In the genomic region with DNA sequence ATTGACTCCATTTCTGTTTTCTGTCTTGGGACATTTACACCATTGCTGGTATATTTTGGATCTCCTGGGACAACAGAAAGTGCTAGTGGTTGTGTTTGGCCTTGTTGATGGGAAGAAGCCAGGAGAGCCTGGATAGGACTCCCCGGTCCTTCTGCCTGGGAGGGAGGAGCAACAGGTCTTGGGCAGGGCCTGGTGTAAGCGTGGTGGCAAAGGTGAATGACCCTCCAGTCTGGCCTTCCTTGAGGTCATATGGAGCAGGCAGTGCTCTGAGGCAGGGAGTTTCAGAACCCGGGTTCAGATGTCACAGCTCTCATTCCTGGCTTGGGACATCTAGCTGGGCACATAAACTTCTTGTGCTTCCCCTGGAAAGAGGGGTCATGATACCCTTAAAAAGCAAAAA, we compare ENCODE assay signal across 16 cellular contexts. TPM values are rescaled to one million over a fixed set of nuclear protein-coding genes. Genes with fewer than 3 reads are reported as not detected.
DNase-seq lines count a peak whose midpoint lies in the region; ATAC-seq and TF ChIP-seq lines count a peak whose summit lies in the region.
"Had no signal": no experiment of that assay in that cellular context is flagged by ENCODE, and none has a peak within 500 bp of the region (broad histone marks: within the 10 kb centered on the region; RNA-seq: fewer than 3 reads in every experiment).

No MANE protein-coding gene starts in this region.

- H4K20me1 ChIP-seq in hepatocyte (ENCODE audit: insufficient read depth, poor library complexity, severe bottlenecking), result no peaks in the 10 kb centered on the region

- H3K36me3 Mint-ChIP-seq in activated CD4-positive, alpha-beta memory T cell treated with anti-CD3 and anti-CD28 coated beads for 36 hours, result peaks cover 19% of the 10 kb centered on the region
- H3K36me3 Mint-ChIP-seq in activated CD4-positive, alpha-beta memory T cell treated with anti-CD3 and anti-CD28 coated beads, Interleukin-2, amount 10 ng/mL, durations not matched to agents 7 days and 5 days (ENCODE audit: low read depth), result peaks cover 54% of the 10 kb centered on the region
- H3K36me3 Mint-ChIP-seq in IgD-negative memory B cell, result no peaks in the 10 kb centered on the region
- H3K36me3 Mint-ChIP-seq in endothelial cell (ENCODE audit: low read depth, unreplicated experiment), result peaks cover 12% of the 10 kb centered on the region

- no peak for DNase-seq in activated CD4-positive, alpha-beta memory T cell treated with anti-CD3 and anti-CD28 coated beads for 36 hours
- DNase-seq in activated CD4-positive, alpha-beta memory T cell treated with anti-CD3 and anti-CD28 coated beads, Interleukin-2, amount 10 ng/mL, durations not matched to agents 7 days and 5 days, result no peak
- DNase-seq in hepatocyte (ENCODE audit: low spot score) (no peak), pons (ENCODE audit: low spot score) (no peak), endothelial cell (ENCODE audit: low spot score) (no peak)
- DNase-seq: activated T-cell treated with anti-CD3 and anti-CD28 coated beads, Interleukin-2, amount 50 U/mL, for 1 hour; DMS 273 treated with DMSO at 0.1 percent for 48 hours; hippocampal formation; lower lobe of right lung; NCI-H146; NCI-H524 treated with DMSO at 0.1 percent for 48 hours; occipital lobe; upper lobe of right lung had no signal

- no peaks in the 10 kb centered on the region for H3K9me3 ChIP-seq in hepatocyte (ENCODE audit: low read depth)
- no peaks in the 10 kb centered on the region for H3K9me3 ChIP-seq in skeletal muscle tissue (ENCODE audit: control insufficient read depth in 3 of 3, low read length in 3 of 3)
- H3K9me3 ChIP-seq: lower lobe of right lung, upper lobe of right lung had no signal

- TF ChIP-seq CTCF in hepatocyte (IDR thresholded peaks at IDR 0.05; ENCODE audit: poor library complexity) (no peak), endothelial cell (IDR thresholded peaks at IDR 0.05; ENCODE audit: unreplicated experiment) (no peak)

- H3K79me2 ChIP-seq in hepatocyte, result peaks cover 53% of the 10 kb centered on the region

- H3K9me3 Mint-ChIP-seq in activated CD4-positive, alpha-beta memory T cell treated with anti-CD3 and anti-CD28 coated beads for 36 hours, result no peaks in the 10 kb centered on the region
- no peaks in the 10 kb centered on the region for H3K9me3 Mint-ChIP-seq in activated CD4-positive, alpha-beta memory T cell treated with anti-CD3 and anti-CD28 coated beads, Interleukin-2, amount 10 ng/mL, durations not matched to agents 7 days and 5 days
- no peaks in the 10 kb centered on the region for H3K9me3 Mint-ChIP-seq in IgD-negative memory B cell
- H3K9me3 Mint-ChIP-seq in endothelial cell (ENCODE audit: unreplicated experiment), result no peaks in the 10 kb centered on the region

- no peak overlapping the region for H3K9ac ChIP-seq in skeletal muscle tissue (ENCODE audit: low read depth in 1 of 3, low read length in 3 of 3)

- H2AFZ ChIP-seq in hepatocyte, result no peak overlapping the region

- H3K27me3 Mint-ChIP-seq in activated CD4-positive, alpha-beta memory T cell treated with anti-CD3 and anti-CD28 coated beads for 36 hours, result no peaks in the 10 kb centered on the region
- no peaks in the 10 kb centered on the region for H3K27me3 Mint-ChIP-seq in activated CD4-positive, alpha-beta memory T cell treated with anti-CD3 and anti-CD28 coated beads, Interleukin-2, amount 10 ng/mL, durations not matched to agents 7 days and 5 days
- H3K27me3 Mint-ChIP-seq in IgD-negative memory B cell, result no peaks in the 10 kb centered on the region
- H3K27me3 Mint-ChIP-seq in endothelial cell (ENCODE audit: unreplicated experiment), result peaks cover 5% of the 10 kb centered on the region

- peaks cover 50% of the 10 kb centered on the region for H3K4me1 Mint-ChIP-seq in activated CD4-positive, alpha-beta memory T cell treated with anti-CD3 and anti-CD28 coated beads for 36 hours (ENCODE audit: low read depth)
- H3K4me1 Mint-ChIP-seq in activated CD4-positive, alpha-beta memory T cell treated with anti-CD3 and anti-CD28 coated beads, Interleukin-2, amount 10 ng/mL, durations not matched to agents 7 days and 5 days, result peaks cover 28% of the 10 kb centered on the region
- H3K4me1 Mint-ChIP-seq in IgD-negative memory B cell (peaks cover 19 to 32% (median 22%) of the 10 kb centered on the region in 3 donors), endothelial cell (ENCODE audit: unreplicated experiment) (peaks cover 28% of the 10 kb centered on the region)

- H3K9me2 ChIP-seq in hepatocyte (replicated peaks; ENCODE audit: insufficient read depth), result no peaks in the 10 kb centered on the region

- WGBS in hepatocyte (ENCODE audit: low lambda C conversion rate, missing lambda C conversion rate), result 97% methylated on average over 3 of the region's 3 CpGs

- CTCF ChIA-PET in activated CD4-positive, alpha-beta memory T cell treated with anti-CD3 and anti-CD28 coated beads for 36 hours (lab: Charles Lee), result interaction anchor here (0.6 to 6.7 kb wide), 8 partner anchors 8 to 397 kb away, joined by 3 to 192 read pairs (median 4); no protein-coding TSS in a partner anchor
- CTCF ChIA-PET in activated CD4-positive, alpha-beta memory T cell treated with anti-CD3 and anti-CD28 coated beads, Interleukin-2, amount 10 ng/mL, durations not matched to agents 7 days and 5 days (lab: Charles Lee), result interaction anchor here (0.6 to 1.6 kb wide), 7 partner anchors 58 to 171 kb away, joined by 3 to 7 read pairs (median 4); no protein-coding TSS in a partner anchor

- H3K36me3 ChIP-seq in hepatocyte (replicated peaks; ENCODE audit: insufficient read depth, low read depth), result no peaks in the 10 kb centered on the region
- H3K36me3 ChIP-seq in skeletal muscle tissue (ENCODE audit: control insufficient read depth in 3 of 3, insufficient read depth in 3 of 3, low read length in 3 of 3), result peaks cover 12 to 19% (median 18%) of the 10 kb centered on the region in 3 donors

- peak overlapping the region; percentile 52 for H3K27ac Mint-ChIP-seq in activated CD4-positive, alpha-beta memory T cell treated with anti-CD3 and anti-CD28 coated beads for 36 hours
- H3K27ac Mint-ChIP-seq in activated CD4-positive, alpha-beta memory T cell treated with anti-CD3 and anti-CD28 coated beads, Interleukin-2, amount 10 ng/mL, durations not matched to agents 7 days and 5 days, result no peak overlapping the region
- H3K27ac Mint-ChIP-seq in IgD-negative memory B cell, result peak overlapping the region; percentile 52 to 98 (median 59)
- H3K27ac Mint-ChIP-seq in endothelial cell (ENCODE audit: unreplicated experiment), result no peak overlapping the region

- H3K4me1 ChIP-seq in hepatocyte (ENCODE audit: insufficient read depth) (peaks cover 21% of the 10 kb centered on the region), skeletal muscle tissue (ENCODE audit: control insufficient read depth in 3 of 3, insufficient read depth in 3 of 3, low read length in 3 of 3) (peaks cover 59 to 63% (median 62%) of the 10 kb centered on the region in 3 donors)

- no peak overlapping the region for H3K4me3 ChIP-seq in hepatocyte
- no peak overlapping the region for H3K4me3 ChIP-seq in skeletal muscle tissue (ENCODE audit: low read length in 3 of 3)
- H3K4me3 ChIP-seq: lower lobe of right lung, upper lobe of right lung had no signal

- ATAC-seq in HG02571 (IDR thresholded peaks at IDR 0.05; ENCODE audit: unreplicated experiment), result no peak
- ATAC-seq: upper lobe of right lung had no signal

- H3K27ac ChIP-seq in hepatocyte, result peak overlapping the region; percentile 65
- H3K27ac ChIP-seq in skeletal muscle tissue (ENCODE audit: low read depth, low read length), result peak overlapping the region; percentile 45
- H3K27ac ChIP-seq: lower lobe of right lung, upper lobe of right lung had no signal

- intact Hi-C loops in activated CD4-positive, alpha-beta memory T cell treated with anti-CD3 and anti-CD28 coated beads for 36 hours (cut with micrococcal nuclease), result no loop called here

- POLR2A ChIA-PET in activated CD4-positive, alpha-beta memory T cell treated with anti-CD3 and anti-CD28 coated beads for 36 hours (lab: Charles Lee), result no interaction called here
- POLR2A ChIA-PET in activated CD4-positive, alpha-beta memory T cell treated with anti-CD3 and anti-CD28 coated beads, Interleukin-2, amount 10 ng/mL, durations not matched to agents 7 days and 5 days (lab: Charles Lee), result interaction anchor here (0.6 kb wide), 1 partner anchor 372 kb away, joined by 3 read pairs; no protein-coding TSS in a partner anchor

- no peaks in the 10 kb centered on the region for H3K27me3 ChIP-seq in hepatocyte
- H3K27me3 ChIP-seq in skeletal muscle tissue (ENCODE audit: control insufficient read depth in 3 of 3, insufficient read depth in 3 of 3, low read length in 3 of 3), result no peaks in the 10 kb centered on the region
- H3K27me3 ChIP-seq: upper lobe of right lung had no signal

- no peak overlapping the region for H3K4me2 ChIP-seq in hepatocyte

- no peak overlapping the region for H3K4me3 Mint-ChIP-seq in activated CD4-positive, alpha-beta memory T cell treated with anti-CD3 and anti-CD28 coated beads for 36 hours
- no peak overlapping the region for H3K4me3 Mint-ChIP-seq in activated CD4-positive, alpha-beta memory T cell treated with anti-CD3 and anti-CD28 coated beads, Interleukin-2, amount 10 ng/mL, durations not matched to agents 7 days and 5 days
- no peak overlapping the region for H3K4me3 Mint-ChIP-seq in IgD-negative memory B cell
- no peak overlapping the region for H3K4me3 Mint-ChIP-seq in endothelial cell (ENCODE audit: unreplicated experiment)

RNA-seq across cellular contexts. Expression of a gene that starts 56.0 kb away (rescaled TPM):
- under 1 TPM; 0.69 to 0.75 TPM for total RNA-seq in activated CD4-positive, alpha-beta memory T cell treated with anti-CD3 and anti-CD28 coated beads for 36 hours
- under 1 TPM; 0.75 to 0.93 TPM for total RNA-seq in activated CD4-positive, alpha-beta memory T cell treated with anti-CD3 and anti-CD28 coated beads, Interleukin-2, amount 10 ng/mL, durations not matched to agents 7 days and 5 days
- 0.11 TPM for polyA plus RNA-seq in IgD-negative memory B cell
- total RNA-seq in hepatocyte, result 0.40 and 0.53 TPM in 2 replicates
- polyA plus RNA-seq in hepatocyte, result 0.47 and 0.76 TPM in 2 replicates
- total RNA-seq in skeletal muscle tissue, result 2.1 TPM
- 0.44 TPM for total RNA-seq in endothelial cell (ENCODE audit: unreplicated experiment)

Comparison
In these comparisons a context has a peak if more than half of its experiments do, and no peak if none do; other contexts are left out.
1. H3K27ac Mint-ChIP-seq: peak in activated CD4-positive, alpha-beta memory T cell treated with anti-CD3 and anti-CD28 coated beads for 36 hours (single experiment) and IgD-negative memory B cell (3 of 3); none in activated CD4-positive, alpha-beta memory T cell treated with anti-CD3 and anti-CD28 coated beads, Interleukin-2, amount 10 ng/mL, durations not matched to agents 7 days and 5 days (single experiment) and endothelial cell (single experiment).